In the genomic region with DNA sequence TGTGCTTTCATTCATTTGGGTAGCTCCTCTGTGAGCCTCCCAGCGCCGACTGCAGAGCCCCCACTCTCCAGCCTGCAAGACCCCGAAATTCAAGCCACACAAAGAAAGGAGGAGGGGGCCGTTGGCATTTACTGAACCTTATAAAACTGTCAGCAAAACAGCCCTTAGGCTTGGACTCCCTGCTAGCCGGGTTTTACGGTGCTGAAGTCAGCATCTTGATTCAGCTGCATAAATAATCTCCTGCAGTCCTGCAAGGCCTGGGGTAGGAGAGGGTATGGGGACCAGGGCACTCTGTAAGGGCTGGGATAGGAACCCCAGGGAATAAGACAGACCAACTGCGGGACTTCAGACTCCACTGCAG, we compare ENCODE assay signal across 14 cellular contexts.
A peak's percentile ranks its signal among the peaks of the same experiment; 100 is the strongest.
DNase-seq lines count a peak whose midpoint lies in the region; ATAC-seq and TF ChIP-seq lines count a peak whose summit lies in the region.
"Had no signal": no experiment of that assay in that cellular context is flagged by ENCODE, and none has a peak within 500 bp of the region (broad histone marks: within the 10 kb centered on the region; RNA-seq: fewer than 3 reads in every experiment).

No MANE protein-coding gene starts in this region.

- H3K4me1 ChIP-seq in skeletal muscle tissue (ENCODE audit: control insufficient read depth in 3 of 3, insufficient read depth in 3 of 3, low read length in 3 of 3): peaks cover 33 to 43% (median 38%) of the 10 kb centered on the region in 3 donors

- H3K9me3 ChIP-seq in skeletal muscle tissue (ENCODE audit: control insufficient read depth in 3 of 3, low read length in 3 of 3): no peaks in the 10 kb centered on the region
- no peaks in the 10 kb centered on the region for H3K9me3 ChIP-seq in T-helper 17 cell (ENCODE audit: control insufficient read depth, low read length, poor library complexity, severe bottlenecking)
- H3K9me3 ChIP-seq: spleen, upper lobe of left lung had no signal

- POLR2A ChIA-PET in activated CD8-positive, alpha-beta T cell treated with anti-CD3 and anti-CD28 coated beads for 36 hours (lab: Charles Lee): no interaction called here
- POLR2A ChIA-PET in activated CD8-positive, alpha-beta T cell treated with anti-CD3 and anti-CD28 coated beads, Interleukin-2, amount 10 ng/mL, durations not matched to agents 7 days and 5 days (lab: Charles Lee): no interaction called here

- H3K4me3 ChIP-seq in astrocyte of the spinal cord (ENCODE audit: low read depth, low read length) (peak overlapping the region; percentile 9), skeletal muscle tissue (ENCODE audit: low read length in 3 of 3) (peak overlapping the region; percentile 68 to 85 (median 69))
- H3K4me3 ChIP-seq: spleen, upper lobe of left lung had no signal

- H3K9me3 Mint-ChIP-seq in activated CD8-positive, alpha-beta T cell treated with anti-CD3 and anti-CD28 coated beads for 36 hours: no peaks in the 10 kb centered on the region
- H3K9me3 Mint-ChIP-seq in activated CD8-positive, alpha-beta T cell treated with anti-CD3 and anti-CD28 coated beads, Interleukin-2, amount 10 ng/mL, durations not matched to agents 7 days and 5 days (ENCODE audit: insufficient read depth): no peaks in the 10 kb centered on the region

- peaks cover 0 to 3% (median 0%) of the 10 kb centered on the region in 3 donors for H3K27me3 ChIP-seq in skeletal muscle tissue (ENCODE audit: control insufficient read depth in 3 of 3, insufficient read depth in 3 of 3, low read length in 3 of 3)
- H3K27me3 ChIP-seq: upper lobe of left lung had no signal

- TF ChIP-seq CTCF in activated CD8-positive, alpha-beta T cell treated with anti-CD3 and anti-CD28 coated beads for 36 hours (IDR thresholded peaks at IDR 0.05): no peak
- TF ChIP-seq CTCF in astrocyte of the spinal cord (IDR thresholded peaks at IDR 0.05; ENCODE audit: low read depth, low read length): no peak

- in situ Hi-C loops in astrocyte of the spinal cord (cut with HindIII; ENCODE audit: low sequenced_read_pairs): no loop called here

- peak; percentile 10 for ATAC-seq in activated CD8-positive, alpha-beta T cell treated with anti-CD3 and anti-CD28 coated beads for 36 hours
- ATAC-seq in activated CD8-positive, alpha-beta T cell treated with anti-CD3 and anti-CD28 coated beads, Interleukin-2, amount 10 ng/mL, durations not matched to agents 7 days and 5 days: no peak
- no peak for ATAC-seq in GM18517 (IDR thresholded peaks at IDR 0.05; ENCODE audit: unreplicated experiment)
- no peak for ATAC-seq in T-helper 17 cell
- ATAC-seq in HG02981 (IDR thresholded peaks at IDR 0.05; ENCODE audit: unreplicated experiment): no peak

- intact Hi-C loops in activated CD8-positive, alpha-beta T cell treated with anti-CD3 and anti-CD28 coated beads for 36 hours (cut with micrococcal nuclease): no loop called here

- DNase-seq in activated CD8-positive, alpha-beta T cell treated with anti-CD3 and anti-CD28 coated beads for 36 hours: no peak
- no peak for DNase-seq in activated CD8-positive, alpha-beta T cell treated with anti-CD3 and anti-CD28 coated beads, Interleukin-2, amount 10 ng/mL, durations not matched to agents 7 days and 5 days
- peak; percentile 37 for DNase-seq in astrocyte of the spinal cord (ENCODE audit: low read depth, low spot score)
- DNase-seq in iPS-NIHi11 (ENCODE audit: low spot score): peak; percentile 24
- DNase-seq in T-helper 17 cell: no peak
- DNase-seq: activated CD8-positive, alpha-beta memory T cell treated with anti-CD3 and anti-CD28 coated beads, Interleukin-2, amount 50 U/mL, for 48 hours; effector memory CD4-positive, alpha-beta T cell; KBM-7; NCI-H2081 treated with DMSO at 0.1 percent for 48 hours; spleen; upper lobe of left lung had no signal

- peak overlapping the region; percentile 89 for H3K27ac ChIP-seq in skeletal muscle tissue (ENCODE audit: low read depth, low read length)
- H3K27ac ChIP-seq: spleen, upper lobe of left lung had no signal

- peaks cover 18% of the 10 kb centered on the region for H3K27me3 Mint-ChIP-seq in activated CD8-positive, alpha-beta T cell treated with anti-CD3 and anti-CD28 coated beads for 36 hours
- H3K27me3 Mint-ChIP-seq in activated CD8-positive, alpha-beta T cell treated with anti-CD3 and anti-CD28 coated beads, Interleukin-2, amount 10 ng/mL, durations not matched to agents 7 days and 5 days (ENCODE audit: low read depth): peaks cover 27% of the 10 kb centered on the region
- peaks cover 81% of the 10 kb centered on the region for H3K27me3 Mint-ChIP-seq in T-helper 17 cell

- H3K4me1 Mint-ChIP-seq in activated CD8-positive, alpha-beta T cell treated with anti-CD3 and anti-CD28 coated beads for 36 hours (ENCODE audit: low read depth): peaks cover 8% of the 10 kb centered on the region
- H3K4me1 Mint-ChIP-seq in activated CD8-positive, alpha-beta T cell treated with anti-CD3 and anti-CD28 coated beads, Interleukin-2, amount 10 ng/mL, durations not matched to agents 7 days and 5 days (ENCODE audit: low read depth): peaks cover 5% of the 10 kb centered on the region
- no peaks in the 10 kb centered on the region for H3K4me1 Mint-ChIP-seq in T-helper 17 cell

- H3K9ac ChIP-seq in skeletal muscle tissue (ENCODE audit: low read depth in 1 of 3, low read length in 3 of 3): peak overlapping the region; percentile 45 to 93 (median 75)

- CTCF ChIA-PET in activated CD8-positive, alpha-beta T cell treated with anti-CD3 and anti-CD28 coated beads for 36 hours (lab: Charles Lee): no interaction called here
- CTCF ChIA-PET in activated CD8-positive, alpha-beta T cell treated with anti-CD3 and anti-CD28 coated beads, Interleukin-2, amount 10 ng/mL, durations not matched to agents 7 days and 5 days (lab: Charles Lee): no interaction called here

- H3K4me3 Mint-ChIP-seq in activated CD8-positive, alpha-beta T cell treated with anti-CD3 and anti-CD28 coated beads for 36 hours: no peak overlapping the region
- H3K4me3 Mint-ChIP-seq in activated CD8-positive, alpha-beta T cell treated with anti-CD3 and anti-CD28 coated beads, Interleukin-2, amount 10 ng/mL, durations not matched to agents 7 days and 5 days: no peak overlapping the region
- no peak overlapping the region for H3K4me3 Mint-ChIP-seq in T-helper 17 cell

- no peaks in the 10 kb centered on the region for H3K36me3 Mint-ChIP-seq in activated CD8-positive, alpha-beta T cell treated with anti-CD3 and anti-CD28 coated beads for 36 hours (ENCODE audit: low read depth)
- H3K36me3 Mint-ChIP-seq in activated CD8-positive, alpha-beta T cell treated with anti-CD3 and anti-CD28 coated beads, Interleukin-2, amount 10 ng/mL, durations not matched to agents 7 days and 5 days (ENCODE audit: low read depth): no peaks in the 10 kb centered on the region
- no peaks in the 10 kb centered on the region for H3K36me3 Mint-ChIP-seq in T-helper 17 cell (ENCODE audit: low read depth)

- no peaks in the 10 kb centered on the region for H3K36me3 ChIP-seq in skeletal muscle tissue (ENCODE audit: control insufficient read depth in 3 of 3, insufficient read depth in 3 of 3, low read length in 3 of 3)
- H3K36me3 ChIP-seq: spleen, upper lobe of left lung had no signal

- no peak overlapping the region for H3K27ac Mint-ChIP-seq in activated CD8-positive, alpha-beta T cell treated with anti-CD3 and anti-CD28 coated beads for 36 hours
- no peak overlapping the region for H3K27ac Mint-ChIP-seq in activated CD8-positive, alpha-beta T cell treated with anti-CD3 and anti-CD28 coated beads, Interleukin-2, amount 10 ng/mL, durations not matched to agents 7 days and 5 days
- no peak overlapping the region for H3K27ac Mint-ChIP-seq in T-helper 17 cell

Comparison
In these comparisons a context has a peak if more than half of its experiments do, and no peak if none do; other contexts are left out.
1. DNase-seq: peak in astrocyte of the spinal cord (single experiment) and iPS-NIHi11 (single experiment); none in activated CD8-positive, alpha-beta T cell treated with anti-CD3 and anti-CD28 coated beads for 36 hours (single experiment), activated CD8-positive, alpha-beta T cell treated with anti-CD3 and anti-CD28 coated beads, Interleukin-2, amount 10 ng/mL, durations not matched to agents 7 days and 5 days (single experiment) and T-helper 17 cell (0 of 3).